8 cellular contexts compared by ENCODE assay signal in the genomic region with DNA sequence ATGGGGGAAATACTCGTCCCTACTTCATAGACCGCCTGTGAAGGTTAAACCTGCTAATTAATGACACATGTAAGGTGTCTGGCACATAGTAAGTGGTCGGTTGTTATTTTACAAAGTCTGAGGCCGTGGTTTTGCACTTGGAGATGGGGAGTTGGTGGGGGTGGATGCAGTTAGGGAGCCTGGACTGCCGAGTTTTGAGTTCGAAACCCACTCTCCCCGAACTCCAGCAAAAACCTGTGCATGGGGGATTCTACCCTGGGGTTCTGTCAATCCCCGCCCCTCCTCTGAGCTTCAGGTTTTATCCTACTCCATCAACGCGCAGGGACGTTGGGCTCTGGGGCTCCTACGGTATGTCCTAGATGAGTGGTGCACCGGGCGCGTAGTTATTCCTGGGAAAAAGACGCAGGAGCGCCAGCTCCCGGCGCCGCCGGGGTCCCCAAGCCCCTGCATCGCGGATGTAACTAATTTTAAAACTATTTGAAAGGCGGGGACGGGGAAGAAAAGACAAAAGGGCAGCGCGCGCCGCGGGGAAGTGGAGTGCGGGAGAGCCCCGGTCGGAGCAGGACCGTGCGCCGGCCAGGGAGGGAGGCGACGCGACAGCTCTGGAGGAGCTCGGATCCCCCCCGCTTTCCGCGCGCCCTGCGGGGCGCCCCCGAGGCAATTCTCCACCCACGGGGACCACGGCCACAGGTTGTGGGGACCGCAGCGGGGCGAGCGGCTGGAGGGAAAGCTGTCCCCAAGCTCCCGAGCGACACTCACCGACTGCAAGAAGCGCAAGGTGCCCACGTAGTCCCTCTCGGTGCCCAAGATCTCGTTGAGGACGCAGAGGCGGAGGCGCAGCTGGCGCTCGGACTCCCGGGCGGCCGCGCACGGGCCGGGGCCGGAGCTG. TPM values are rescaled to one million over a fixed set of nuclear protein-coding genes. Genes with fewer than 3 reads are reported as not detected.
DNase-seq lines count a peak whose midpoint lies in the region; ATAC-seq and TF ChIP-seq lines count a peak whose summit lies in the region.

No MANE protein-coding gene starts in this region.

- H4K20me1 ChIP-seq in DOHH2 (ENCODE audit: control insufficient read depth, insufficient read depth, low read depth, low read length) (no peaks in the 10 kb centered on the region; the same call in 1 of the 2 replicates), KMS-11 (ENCODE audit: insufficient read depth) (no peaks in the 10 kb centered on the region)

- no peak overlapping the region for H3K9ac ChIP-seq in KMS-11

- H3K9me3 ChIP-seq in DOHH2 (ENCODE audit: control insufficient read depth, insufficient read depth, low read length) (no peaks in the 10 kb centered on the region), left ventricle myocardium inferior (replicated peaks) (no peaks in the 10 kb centered on the region)

- DNase-seq in activated T-cell treated with anti-CD3 and anti-CD28 coated beads, Interleukin-2, amount 50 U/mL, for 48 hours: peak; percentile 59 to 64
- DNase-seq in left ventricle myocardium inferior (no peak), retina (peak; percentile 85), DMS53 (lab: John Stamatoyannopoulos, UW) (no peak)
- DNase-seq in effector CD4-positive, alpha-beta T cell: no peak

- H3K79me2 ChIP-seq in DOHH2 (ENCODE audit: control insufficient read depth, low read length) (no peaks in the 10 kb centered on the region), KMS-11 (ENCODE audit: insufficient read depth, low read depth) (no peaks in the 10 kb centered on the region)

- peak overlapping the region; percentile 36; the same call in 1 of the 2 replicates for H2AFZ ChIP-seq in KMS-11 (ENCODE audit: low read depth)

- intact Hi-C loops in left ventricle myocardium inferior (cut with micrococcal nuclease): no loop called here

- H3K36me3 ChIP-seq in DOHH2 (ENCODE audit: control insufficient read depth, low read length) (no peaks in the 10 kb centered on the region), KMS-11 (ENCODE audit: insufficient read depth) (no peaks in the 10 kb centered on the region), left ventricle myocardium inferior (no peaks in the 10 kb centered on the region)

- H3K27me3 ChIP-seq in DOHH2 (ENCODE audit: control insufficient read depth, low read length) (peaks cover 17% of the 10 kb centered on the region), KMS-11 (ENCODE audit: insufficient read depth, low read depth) (peaks cover 26% of the 10 kb centered on the region), left ventricle myocardium inferior (ENCODE audit: low read depth) (peaks cover 7% of the 10 kb centered on the region)

- peaks cover 12% of the 10 kb centered on the region; the same call in 1 of the 2 replicates for H3F3A ChIP-seq in DOHH2 (ENCODE audit: control insufficient read depth, insufficient read depth)

- peak; percentile 5 for ATAC-seq in GM21360 (IDR thresholded peaks at IDR 0.05; ENCODE audit: unreplicated experiment)

- no peaks in the 10 kb centered on the region for H3K9me2 ChIP-seq in DOHH2 (replicated peaks; ENCODE audit: control insufficient read depth, low read length)

- no peak overlapping the region for H3K27ac ChIP-seq in DOHH2 (ENCODE audit: low read depth, low read length)
- no peak overlapping the region for H3K27ac ChIP-seq in KMS-11
- peak overlapping the region; percentile 89 for H3K27ac ChIP-seq in left ventricle myocardium inferior (replicated peaks)

- H3K4me1 ChIP-seq in DOHH2 (ENCODE audit: control insufficient read depth, low read length): peaks cover 73% of the 10 kb centered on the region
- H3K4me1 ChIP-seq in KMS-11 (ENCODE audit: low read depth, poor library complexity, severe bottlenecking): peaks cover 9% of the 10 kb centered on the region
- H3K4me1 ChIP-seq in left ventricle myocardium inferior: peaks cover 58% of the 10 kb centered on the region

- no peak for TF ChIP-seq CTCF in DOHH2 (IDR thresholded peaks at IDR 0.05; ENCODE audit: low read depth, low read length, poor library complexity, severe bottlenecking)
- no peak for TF ChIP-seq CTCF in KMS-11 (conservative IDR thresholded peaks at IDR 0.05; ENCODE audit: low read depth, low read length)
- TF ChIP-seq CTCF in left ventricle myocardium inferior (IDR thresholded peaks at IDR 0.05; ENCODE audit: borderline replicate concordance): no peak

- H3K4me3 ChIP-seq in DOHH2 (ENCODE audit: low read length): peak overlapping the region; percentile 70
- no peak overlapping the region for H3K4me3 ChIP-seq in KMS-11 (IDR thresholded peaks at IDR 0.05; ENCODE audit: insufficient read depth, low read depth, low read length)
- H3K4me3 ChIP-seq in left ventricle myocardium inferior: peak overlapping the region; percentile 77

- H3K4me2 ChIP-seq in DOHH2 (ENCODE audit: low read length): peak overlapping the region; percentile 65
- peak overlapping the region; percentile 41 for H3K4me2 ChIP-seq in KMS-11

RNA-seq across cellular contexts. Expression of gene PREX1, which starts 0.7 kb away (rescaled TPM):
- total RNA-seq in left ventricle myocardium inferior: 11.2 TPM

Comparison
In these comparisons a context has a peak if more than half of its experiments do, and no peak if none do; other contexts are left out.
1. DNase-seq: peak in activated T-cell treated with anti-CD3 and anti-CD28 coated beads, Interleukin-2, amount 50 U/mL, for 48 hours (2 of 2) and retina (single experiment); none in left ventricle myocardium inferior (single experiment), effector CD4-positive, alpha-beta T cell (single experiment) and DMS53 (single experiment).